22 cellular contexts compared by ENCODE assay signal in the genomic region with DNA sequence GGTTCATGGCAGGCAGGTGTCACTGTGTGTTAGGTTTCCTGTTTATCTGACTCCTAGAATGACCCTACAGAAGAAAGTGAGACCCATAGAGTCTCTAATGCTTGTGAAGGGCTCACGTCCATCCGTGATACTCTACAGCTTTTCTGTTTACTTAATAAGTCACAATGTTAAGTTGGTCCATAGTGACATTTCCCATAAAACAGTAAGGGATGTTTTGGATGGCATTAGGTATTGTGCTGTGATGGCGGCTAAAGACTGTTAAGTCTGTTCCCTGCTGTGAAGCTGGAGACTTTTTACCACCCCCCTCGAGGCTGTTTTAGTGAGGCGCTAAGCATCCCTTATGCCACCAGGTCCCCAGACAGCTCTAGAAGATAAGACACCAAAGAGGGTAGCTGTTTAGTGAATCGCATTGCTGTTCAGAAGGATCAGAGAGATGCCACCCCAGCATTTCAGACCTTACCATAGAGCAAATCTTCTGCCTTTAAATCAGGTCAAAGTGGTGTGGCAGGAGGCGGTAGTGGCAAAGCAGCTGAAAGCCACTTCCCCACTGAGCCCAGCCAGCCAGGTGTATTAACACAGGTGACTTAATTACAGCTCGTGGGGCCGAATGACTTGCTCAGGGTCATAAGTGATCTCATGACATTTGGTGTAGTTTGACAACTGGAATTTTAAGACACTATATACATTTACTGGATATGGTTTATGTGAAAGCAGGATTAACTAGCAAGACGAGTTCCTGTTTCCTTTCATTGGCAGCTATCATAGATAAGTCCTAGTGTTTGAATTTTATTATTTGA. TPM values are rescaled to one million over a fixed set of nuclear protein-coding genes. Genes with fewer than 3 reads are reported as not detected.
DNase-seq lines count a peak whose midpoint lies in the region; TF ChIP-seq lines count a peak whose summit lies in the region.
"Had no signal": no experiment of that assay in that cellular context is flagged by ENCODE, and none has a peak within 500 bp of the region (broad histone marks: within the 10 kb centered on the region; RNA-seq: fewer than 3 reads in every experiment).

No MANE protein-coding gene starts in this region.

- no peak overlapping the region for H3K23ac ChIP-seq in mesenchymal stem cell (ENCODE audit: low read length in 2 of 2)

- H3K9me3 Mint-ChIP-seq in endothelial cell (ENCODE audit: unreplicated experiment) = no peaks in the 10 kb centered on the region
- H3K9me3 Mint-ChIP-seq: dendritic cell treated with granulocyte-macrophage colony-stimulating factor and Interleukin-4, amounts not matched to agents 40 ng/mL and 50 ng/mL, for 4 days had no signal

- TF ChIP-seq CTCF in Peyer's patch (IDR thresholded peaks at IDR 0.05) (no peak), endothelial cell (IDR thresholded peaks at IDR 0.05; ENCODE audit: unreplicated experiment) (no peak)

- no peak overlapping the region for H3K27ac Mint-ChIP-seq in endothelial cell (ENCODE audit: unreplicated experiment)
- H3K27ac Mint-ChIP-seq: dendritic cell treated with granulocyte-macrophage colony-stimulating factor and Interleukin-4, amounts not matched to agents 40 ng/mL and 50 ng/mL, for 4 days had no signal

- 80% methylated on average over 4 of the region's 10 CpGs for WGBS in mesenchymal stem cell

- H2BK15ac ChIP-seq in mesenchymal stem cell (ENCODE audit: low read depth, poor library complexity, severe bottlenecking) = no peak overlapping the region

- H3K4me1 Mint-ChIP-seq in endothelial cell (ENCODE audit: unreplicated experiment) = no peaks in the 10 kb centered on the region

- H3K27me3 Mint-ChIP-seq in endothelial cell (ENCODE audit: unreplicated experiment) = peaks cover 2% of the 10 kb centered on the region
- H3K27me3 Mint-ChIP-seq: dendritic cell treated with granulocyte-macrophage colony-stimulating factor and Interleukin-4, amounts not matched to agents 40 ng/mL and 50 ng/mL, for 4 days had no signal

- H2AFZ ChIP-seq in mesenchymal stem cell (ENCODE audit: low read depth, low read length) = no peak overlapping the region

- H2AK5ac ChIP-seq in mesenchymal stem cell (ENCODE audit: low read length, severe bottlenecking) = no peak overlapping the region

- H4K91ac ChIP-seq in mesenchymal stem cell (ENCODE audit: low read length) = no peak overlapping the region

- peak overlapping the region; percentile 56 for H3K9ac ChIP-seq in mucosa of stomach (ENCODE audit: low read length)
- no peak overlapping the region for H3K9ac ChIP-seq in mesenchymal stem cell (ENCODE audit: low read length)

- H2BK5ac ChIP-seq in mesenchymal stem cell (ENCODE audit: low read depth, low read length, poor library complexity, severe bottlenecking) = no peak overlapping the region

- H3K4me3 ChIP-seq in Peyer's patch (no peak overlapping the region), mucosa of stomach (ENCODE audit: low read length) (no peak overlapping the region), mesenchymal stem cell (ENCODE audit: insufficient read depth in 1 of 2, low read depth in 1 of 2, low read length in 2 of 2) (no peak overlapping the region)
- H3K4me3 ChIP-seq: adrenal gland, breast epithelium, HAP-1, heart left ventricle, lower lobe of right lung, spleen had no signal

- H3K27ac ChIP-seq in Peyer's patch = no peak overlapping the region
- no peak overlapping the region for H3K27ac ChIP-seq in caudate nucleus (ENCODE audit: low read depth, low read length)
- H3K27ac ChIP-seq in mesenchymal stem cell (ENCODE audit: low read length, poor library complexity, severe bottlenecking) = no peak overlapping the region
- H3K27ac ChIP-seq: breast epithelium, heart left ventricle, spleen had no signal

- no peak overlapping the region for H3K4me2 ChIP-seq in mesenchymal stem cell (ENCODE audit: low read length, poor library complexity, severe bottlenecking)

- H3K18ac ChIP-seq in mesenchymal stem cell (ENCODE audit: low read depth in 1 of 2, low read length in 2 of 2) = no peak overlapping the region

- no peak overlapping the region for H3K14ac ChIP-seq in mesenchymal stem cell (ENCODE audit: low read length in 2 of 2)

- no peak overlapping the region for H3K4ac ChIP-seq in mesenchymal stem cell (ENCODE audit: low read depth in 1 of 2, low read length in 2 of 2)

- no peaks in the 10 kb centered on the region for H3K9me3 ChIP-seq in Peyer's patch
- H3K9me3 ChIP-seq in mucosa of stomach (ENCODE audit: control insufficient read depth, low read length) = no peaks in the 10 kb centered on the region
- H3K9me3 ChIP-seq in mesenchymal stem cell (ENCODE audit: control insufficient read depth, low read length) = no peaks in the 10 kb centered on the region
- H3K9me3 ChIP-seq: adrenal gland, breast epithelium, HAP-1, heart left ventricle, lower lobe of right lung, spleen had no signal

- TF ChIP-seq POLR2A in Peyer's patch (IDR thresholded peaks at IDR 0.05) = no peak

- H3K36me3 ChIP-seq in Peyer's patch (peaks cover 0 to 67% (median 0%) of the 10 kb centered on the region in 3 donors), mucosa of stomach (ENCODE audit: control insufficient read depth, insufficient read depth, low read length) (peaks cover 12% of the 10 kb centered on the region), mesenchymal stem cell (ENCODE audit: control insufficient read depth in 1 of 2, insufficient read depth in 2 of 2, low read depth in 1 of 2, low read length in 2 of 2) (peaks cover 0 to 74% of the 10 kb centered on the region in 2 experiments)
- H3K36me3 ChIP-seq: breast epithelium, HAP-1 had no signal

- no peak overlapping the region for H2BK120ac ChIP-seq in mesenchymal stem cell (ENCODE audit: low read depth, low read length)

- H2BK12ac ChIP-seq in mesenchymal stem cell (ENCODE audit: low read length in 2 of 2) = no peak overlapping the region

- peaks cover under 1% of the 10 kb centered on the region for H3K36me3 Mint-ChIP-seq in endothelial cell (ENCODE audit: low read depth, unreplicated experiment)

- no peak overlapping the region for H4K8ac ChIP-seq in mesenchymal stem cell (ENCODE audit: low read length)

- H3K4me3 Mint-ChIP-seq in endothelial cell (ENCODE audit: unreplicated experiment) = no peak overlapping the region
- H3K4me3 Mint-ChIP-seq: dendritic cell treated with granulocyte-macrophage colony-stimulating factor and Interleukin-4, amounts not matched to agents 40 ng/mL and 50 ng/mL, for 4 days had no signal

- peak; percentile 14 for DNase-seq in DMS153 treated with DMSO at 0.1 percent for 48 hours (lab: John Stamatoyannopoulos, UW; ENCODE audit: unreplicated experiment)
- peak in 2 of 3 experiments; percentile 83 to 92 for DNase-seq in NCI-H1417 (lab: John Stamatoyannopoulos, UW)
- peak in 2 of 3 donors; percentile 12 to 36 for DNase-seq in Peyer's patch
- no peak for DNase-seq in endothelial cell (ENCODE audit: low spot score)
- DNase-seq in caudate nucleus (lab: John Stamatoyannopoulos, UW) = no peak
- DNase-seq in NCI-H1930 (lab: John Stamatoyannopoulos, UW) = no peak
- no peak for DNase-seq in mesenchymal stem cell
- DNase-seq: activated CD4-positive, alpha-beta T cell treated with anti-CD3 and anti-CD28 coated beads, Interleukin-2, amount 50 U/mL, for 4 hours; DND-41; lower lobe of right lung; spleen; substantia nigra; SW 1271 had no signal

- H3K4me1 ChIP-seq in Peyer's patch (peaks cover 6 to 35% (median 9%) of the 10 kb centered on the region in 4 donors), mucosa of stomach (ENCODE audit: control insufficient read depth, insufficient read depth, low read length) (peaks cover 58% of the 10 kb centered on the region), mesenchymal stem cell (ENCODE audit: control insufficient read depth, insufficient read depth, low read depth, low read length) (peaks cover 23% of the 10 kb centered on the region)
- H3K4me1 ChIP-seq: breast epithelium, HAP-1, lower lobe of right lung had no signal

- no peaks in the 10 kb centered on the region for H3K27me3 ChIP-seq in Peyer's patch
- no peaks in the 10 kb centered on the region for H3K27me3 ChIP-seq in mucosa of stomach (ENCODE audit: control insufficient read depth, insufficient read depth, low read length)
- H3K27me3 ChIP-seq in mesenchymal stem cell (ENCODE audit: control insufficient read depth in 1 of 2, insufficient read depth in 1 of 2, low read length in 2 of 2) = no peaks in the 10 kb centered on the region
- H3K27me3 ChIP-seq: adrenal gland, breast epithelium, heart left ventricle, spleen had no signal

- H3K79me1 ChIP-seq in mesenchymal stem cell (replicated peaks; ENCODE audit: low read length, poor library complexity, severe bottlenecking) = peaks cover 47% of the 10 kb centered on the region

RNA-seq across cellular contexts. Expression of a gene that starts 25.0 kb away (rescaled TPM):
- total RNA-seq in Peyer's patch (100 to 1,000 TPM in 3 of 4 donors, 10 to 100 TPM in 1; 66.0 to 249 (median 195) TPM), endothelial cell (ENCODE audit: unreplicated experiment) (12.3 TPM)
- 3.0 TPM for polyA plus RNA-seq in mesenchymal stem cell (2013, experiment 1 of 2)
- polyA plus RNA-seq in mesenchymal stem cell (2013, experiment 2 of 2) = 3.2 TPM
- total RNA-seq: LHCN-M2, myocyte had no signal

RNA-seq across cellular contexts. Expression of a gene that starts 42.7 kb away (rescaled TPM):
- 10 to 100 TPM in 1 of 4 donors, 1 to 10 TPM in 3; 2.5 to 11.0 (median 6.7) TPM for total RNA-seq in Peyer's patch
- 0.82 TPM for total RNA-seq in endothelial cell (ENCODE audit: unreplicated experiment)
- polyA plus RNA-seq in mesenchymal stem cell (2013, experiment 1 of 2) = 0.10 TPM
- polyA plus RNA-seq in mesenchymal stem cell (2013, experiment 2 of 2) = 0.10 TPM
- total RNA-seq: endothelial cell of umbilical vein, LHCN-M2, myocyte had no signal

Comparison
In these comparisons a context has a peak if more than half of its experiments do, and no peak if none do; other contexts are left out.
1. DNase-seq: peak in DMS153 treated with DMSO at 0.1 percent for 48 hours (single experiment), NCI-H1417 (2 of 3) and Peyer's patch (2 of 3); none in endothelial cell (single experiment), caudate nucleus (0 of 61), NCI-H1930 (0 of 2) and mesenchymal stem cell (single experiment).